Comparison of ENCODE assay signal across 1 cellular context in genomic region chrX:20974326-20974725, GRCh38.
TF ChIP-seq lines count a peak whose summit lies in the region.

No MANE protein-coding gene starts in this region.

TF ChIP-seq in SK-N-SH treated with all-trans-retinoic acid at 6 μM for 48 hours, 23 proteins besides CTCF, POLR2A, EP300 and RAD21 (continued from another document):
- TF ChIP-seq ISL1 (CRISPR knock-in tag; IDR thresholded peaks at IDR 0.05) (no peak), SNAI2 (CRISPR knock-in tag; IDR thresholded peaks at IDR 0.05) (no peak), ZNF70 (CRISPR knock-in tag; IDR thresholded peaks at IDR 0.05) (no peak), CREB5 (CRISPR knock-in tag; IDR thresholded peaks at IDR 0.05; ENCODE audit: low read depth) (no peak), POU6F1 (CRISPR knock-in tag; IDR thresholded peaks at IDR 0.05; ENCODE audit: borderline replicate concordance, low read depth) (no peak), RARB (CRISPR knock-in tag; IDR thresholded peaks at IDR 0.05) (no peak), TCF4 (CRISPR knock-in tag; IDR thresholded peaks at IDR 0.05; ENCODE audit: borderline replicate concordance) (no peak), OSR1 (CRISPR knock-in tag; IDR thresholded peaks at IDR 0.05) (no peak)
